32 cellular contexts compared by ENCODE assay signal in genomic region chr7:159122276-159122675, GRCh38. TPM values are rescaled to one million over a fixed set of nuclear protein-coding genes. Genes with fewer than 3 reads are reported as not detected.
"Had no signal": no experiment of that assay in that cellular context is flagged by ENCODE, and none has a peak within 500 bp of the region (broad histone marks: within the 10 kb centered on the region; RNA-seq: fewer than 3 reads in every experiment).

No MANE protein-coding gene starts in this region.

- H3K4me3 Mint-ChIP-seq: activated CD4-positive, alpha-beta T cell treated with anti-CD3 and anti-CD28 coated beads for 36 hours; activated CD8-positive, alpha-beta memory T cell treated with anti-CD3 and anti-CD28 coated beads, Interleukin-2, amount 10 ng/mL, durations not matched to agents 7 days and 5 days; activated CD8-positive, alpha-beta T cell treated with anti-CD3 and anti-CD28 coated beads, Interleukin-2, amount 10 ng/mL, durations not matched to agents 7 days and 5 days; activated naive CD4-positive, alpha-beta T cell treated with anti-CD3 and anti-CD28 coated beads, Interleukin-2, amount 50 U/mL, for 24 hours; nephron progenitor cell; stimulated activated naive B cell treated with anti-CD40 and anti-IgM and Interleukin-4, amounts not matched to agents 10 μg/mL and 1 μg/mL and 100 μg/mL, for 72 hours; WTC11 had no signal

- H3K4me1 Mint-ChIP-seq: activated CD8-positive, alpha-beta memory T cell treated with anti-CD3 and anti-CD28 coated beads, Interleukin-2, amount 10 ng/mL, durations not matched to agents 7 days and 5 days; activated naive CD4-positive, alpha-beta T cell treated with anti-CD3 and anti-CD28 coated beads, Interleukin-2, amount 50 U/mL, for 24 hours; stimulated activated naive B cell treated with anti-CD40 and anti-IgM and Interleukin-4, amounts not matched to agents 10 μg/mL and 1 μg/mL and 100 μg/mL, for 72 hours had no signal

- H3K9me3 Mint-ChIP-seq: activated naive CD4-positive, alpha-beta T cell treated with anti-CD3 and anti-CD28 coated beads, Interleukin-2, amount 50 U/mL, for 24 hours; nephron progenitor cell had no signal

- H3K36me3 ChIP-seq: lower lobe of right lung, pancreas, prostate gland, suprapubic skin, upper lobe of right lung had no signal

- H3K4me1 ChIP-seq: lower lobe of right lung, prostate gland, suprapubic skin, tibial artery, upper lobe of right lung had no signal

- H3K4me3 ChIP-seq: lower lobe of right lung, mucosa of descending colon, pancreas, prostate gland, smooth muscle cell, suprapubic skin, tibial artery, upper lobe of right lung had no signal

- H3K27me3 Mint-ChIP-seq: activated CD4-positive, alpha-beta T cell treated with anti-CD3 and anti-CD28 coated beads for 36 hours had no signal

- H3K36me3 Mint-ChIP-seq: activated CD8-positive, alpha-beta memory T cell treated with anti-CD3 and anti-CD28 coated beads, Interleukin-2, amount 10 ng/mL, durations not matched to agents 7 days and 5 days; activated naive CD4-positive, alpha-beta T cell treated with anti-CD3 and anti-CD28 coated beads, Interleukin-2, amount 50 U/mL, for 24 hours; stimulated activated naive B cell treated with anti-CD40 and anti-IgM and Interleukin-4, amounts not matched to agents 10 μg/mL and 1 μg/mL and 100 μg/mL, for 72 hours had no signal

- H3K27ac ChIP-seq: lower lobe of right lung, pancreas, prostate gland, suprapubic skin, tibial artery, upper lobe of right lung had no signal

- H3K9me3 ChIP-seq: lower lobe of right lung, mucosa of descending colon, pancreas, prostate gland, suprapubic skin, tibial artery, upper lobe of right lung had no signal

- DNase-seq: activated CD4-positive, alpha-beta T cell treated with anti-CD3 and anti-CD28 coated beads for 36 hours; activated CD8-positive, alpha-beta memory T cell treated with anti-CD3 and anti-CD28 coated beads, Interleukin-2, amount 10 ng/mL, durations not matched to agents 7 days and 5 days; activated CD8-positive, alpha-beta T cell treated with anti-CD3 and anti-CD28 coated beads, Interleukin-2, amount 10 ng/mL, durations not matched to agents 7 days and 5 days; anterior cingulate cortex; effector CD8-positive, alpha-beta T cell; glutamatergic neuron; hippocampal formation; lower lobe of right lung; mesendoderm; mucosa of descending colon; nephron progenitor cell; retina; stimulated activated CD4-positive, alpha-beta T cell treated with anti-CD3 and anti-CD28 coated beads, Interleukin-15, amount 100 ng/mL, for 24 hours; stimulated activated CD4-positive, alpha-beta T cell treated with anti-CD3 and anti-CD28 coated beads, Interleukin-2, amount 100 ng/mL, for 24 hours; stimulated activated naive B cell treated with anti-CD40 and anti-IgM and Interleukin-4, amounts not matched to agents 10 μg/mL and 1 μg/mL and 100 μg/mL, for 72 hours; T-helper 2 cell; upper lobe of right lung had no signal

- ATAC-seq: activated CD4-positive, alpha-beta T cell treated with anti-CD3 and anti-CD28 coated beads for 36 hours; activated CD8-positive, alpha-beta memory T cell treated with anti-CD3 and anti-CD28 coated beads, Interleukin-2, amount 10 ng/mL, durations not matched to agents 7 days and 5 days; activated CD8-positive, alpha-beta T cell treated with anti-CD3 and anti-CD28 coated beads, Interleukin-2, amount 10 ng/mL, durations not matched to agents 7 days and 5 days; left lobe of liver; lower lobe of right lung; mucosa of descending colon; pancreas; stimulated activated naive B cell treated with anti-CD40 and anti-IgM and Interleukin-4, amounts not matched to agents 10 μg/mL and 1 μg/mL and 100 μg/mL, for 72 hours; upper lobe of right lung; WTC11 had no signal

- FAIRE-seq: bronchial epithelial cell, colon, frontal cortex, pancreas had no signal

- H3K27ac Mint-ChIP-seq: activated CD4-positive, alpha-beta T cell treated with anti-CD3 and anti-CD28 coated beads for 36 hours; activated CD8-positive, alpha-beta memory T cell treated with anti-CD3 and anti-CD28 coated beads, Interleukin-2, amount 10 ng/mL, durations not matched to agents 7 days and 5 days; activated CD8-positive, alpha-beta T cell treated with anti-CD3 and anti-CD28 coated beads, Interleukin-2, amount 10 ng/mL, durations not matched to agents 7 days and 5 days; activated naive CD4-positive, alpha-beta T cell treated with anti-CD3 and anti-CD28 coated beads, Interleukin-2, amount 50 U/mL, for 24 hours; nephron progenitor cell; stimulated activated naive B cell treated with anti-CD40 and anti-IgM and Interleukin-4, amounts not matched to agents 10 μg/mL and 1 μg/mL and 100 μg/mL, for 72 hours; WTC11 had no signal

RNA-seq across cellular contexts. Expression of gene VIPR2, which starts 22.4 kb away (rescaled TPM):
- total RNA-seq: activated CD8-positive, alpha-beta T cell treated with anti-CD3 and anti-CD28 coated beads, Interleukin-2, amount 10 ng/mL, durations not matched to agents 7 days and 5 days; bronchial epithelial cell; dermis microvascular lymphatic vessel endothelial cell; epithelial cell of proximal tubule; kidney epithelial cell; myocyte; smooth muscle cell had no signal
- polyA plus RNA-seq: smooth muscle cell had no signal
